Comparison of ENCODE assay signal across 9 cellular contexts in genomic region chr1:54153548-54154439, GRCh38. TPM values are rescaled to one million over a fixed set of nuclear protein-coding genes. Genes with fewer than 3 reads are reported as not detected.
A peak's percentile ranks its signal among the peaks of the same experiment; 100 is the strongest.
DNase-seq lines count a peak whose midpoint lies in the region; ATAC-seq and TF ChIP-seq lines count a peak whose summit lies in the region.
"Had no signal": no experiment of that assay in that cellular context is flagged by ENCODE, and none has a peak within 500 bp of the region (broad histone marks: within the 10 kb centered on the region; RNA-seq: fewer than 3 reads in every experiment).

No MANE protein-coding gene starts in this region.

- H3K27ac ChIP-seq in mesodermal cell (ENCODE audit: low read depth, low read length, severe bottlenecking), result peak overlapping the region; percentile 23

- peak overlapping the region; percentile 17 for H3K4me3 ChIP-seq in AG10803 (ENCODE audit: low read length)
- H3K4me3 ChIP-seq in NB4 (ENCODE audit: low read depth, low read length), result no peak overlapping the region
- no peak overlapping the region for H3K4me3 ChIP-seq in mesodermal cell (ENCODE audit: extremely low read depth, insufficient read depth, low read length, poor library complexity, severe bottlenecking)

- no peaks in the 10 kb centered on the region for H3K9me3 ChIP-seq in mesodermal cell (ENCODE audit: control insufficient read depth, low read length)

- TF ChIP-seq POLR2A in NB4 (IDR thresholded peaks at IDR 0.05; ENCODE audit: extremely low read depth, insufficient read length), result no peak

- peaks cover 4% of the 10 kb centered on the region for H3K4me1 ChIP-seq in mesodermal cell (ENCODE audit: control insufficient read depth, insufficient read depth, low read length, poor library complexity, severe bottlenecking)

- no peaks in the 10 kb centered on the region for H3K36me3 Mint-ChIP-seq in chondrocyte (ENCODE audit: low read depth)

- 80 to 81% methylated on average over 14 to 16 of the region's 19 CpGs for WGBS in mesodermal cell (ENCODE audit: insufficient coverage in 2 of 2), 2 experiments

- peaks cover 12% of the 10 kb centered on the region for H3K4me1 Mint-ChIP-seq in chondrocyte (ENCODE audit: low read depth)

- POLR2A ChIA-PET in GM10248 (lab: Yijun Ruan, JAX), result no interaction called here

- no peaks in the 10 kb centered on the region for H3K27me3 Mint-ChIP-seq in chondrocyte (ENCODE audit: low read depth)

- no peak for TF ChIP-seq CTCF in AG10803 (conservative IDR thresholded peaks at IDR 0.05; ENCODE audit: low read length)
- TF ChIP-seq CTCF in NB4 (IDR thresholded peaks at IDR 0.05; ENCODE audit: low read depth, low read length), result no peak
- no peak for TF ChIP-seq CTCF in chondrocyte (IDR thresholded peaks at IDR 0.05)
- TF ChIP-seq CTCF in GM10248 (IDR thresholded peaks at IDR 0.05; ENCODE audit: control extremely low read depth, extremely low read depth, low read depth, missing control alignments), result no peak

- CTCF ChIA-PET in GM10248 (lab: Yijun Ruan, JAX), result interaction anchor here (1.3 to 1.5 kb wide), 2 partner anchors 22 to 40 kb away, joined by 3 read pairs; no protein-coding TSS in a partner anchor

- peak; percentile 79 for DNase-seq in AG10803 (ENCODE audit: low read depth)
- peak; percentile 75 for DNase-seq in NB4 (ENCODE audit: low read depth)
- DNase-seq in chondrocyte (ENCODE audit: low spot score), result peak; percentile 35
- DNase-seq in GM10248 (ENCODE audit: extremely low spot score), result no peak
- no peak for DNase-seq in stimulated activated naive CD4-positive, alpha-beta T cell (lab: John Stamatoyannopoulos, UW)
- DNase-seq: GF-D8 had no signal

- peak overlapping the region; percentile 41 for H3K27ac Mint-ChIP-seq in chondrocyte (ENCODE audit: unreplicated experiment)

- ATAC-seq in HG02885 (IDR thresholded peaks at IDR 0.05; ENCODE audit: poor library complexity, unreplicated experiment), result no peak
- no peak for ATAC-seq in GM21529 (IDR thresholded peaks at IDR 0.05; ENCODE audit: unreplicated experiment)

- H3K36me3 ChIP-seq in mesodermal cell (ENCODE audit: control insufficient read depth, insufficient read depth, low read length), result no peaks in the 10 kb centered on the region

- H3K4me3 Mint-ChIP-seq in chondrocyte (ENCODE audit: unreplicated experiment), result no peak overlapping the region

- H3K9me3 Mint-ChIP-seq in chondrocyte (ENCODE audit: low read depth), result no peaks in the 10 kb centered on the region

RNA-seq across cellular contexts. Expression of gene CDCP2, which starts 1.0 kb away (rescaled TPM):
- total RNA-seq in chondrocyte, result not detected in 3 replicates
- 0.22 TPM for polyA plus RNA-seq in mesodermal cell (2013, experiment 1 of 2)
- 0.10 TPM for polyA plus RNA-seq in mesodermal cell (2013, experiment 2 of 2)

RNA-seq across cellular contexts. Expression of gene CYB5RL, which starts 46.0 kb away (rescaled TPM):
- 7.0 to 7.8 TPM (median 7.5 TPM) in 3 replicates for total RNA-seq in chondrocyte
- 5.1 TPM for polyA plus RNA-seq in mesodermal cell (2013, experiment 1 of 2)
- 5.7 TPM for polyA plus RNA-seq in mesodermal cell (2013, experiment 2 of 2)

RNA-seq across cellular contexts. Expression of gene MRPL37, which starts 46.2 kb away (rescaled TPM):
- total RNA-seq in chondrocyte, result 66.0 to 66.9 TPM (median 66.3 TPM) in 3 replicates
- polyA plus RNA-seq in mesodermal cell (2013, experiment 1 of 2), result 93.4 TPM
- 83.6 TPM for polyA plus RNA-seq in mesodermal cell (2013, experiment 2 of 2)

Comparison
In these comparisons a context has a peak if more than half of its experiments do, and no peak if none do; other contexts are left out.
1. DNase-seq: peak in AG10803 (single experiment), NB4 (single experiment) and chondrocyte (single experiment); none in GM10248 (single experiment) and stimulated activated naive CD4-positive, alpha-beta T cell (0 of 6).